Comparison of ENCODE assay signal across 26 cellular contexts in the genomic region with DNA sequence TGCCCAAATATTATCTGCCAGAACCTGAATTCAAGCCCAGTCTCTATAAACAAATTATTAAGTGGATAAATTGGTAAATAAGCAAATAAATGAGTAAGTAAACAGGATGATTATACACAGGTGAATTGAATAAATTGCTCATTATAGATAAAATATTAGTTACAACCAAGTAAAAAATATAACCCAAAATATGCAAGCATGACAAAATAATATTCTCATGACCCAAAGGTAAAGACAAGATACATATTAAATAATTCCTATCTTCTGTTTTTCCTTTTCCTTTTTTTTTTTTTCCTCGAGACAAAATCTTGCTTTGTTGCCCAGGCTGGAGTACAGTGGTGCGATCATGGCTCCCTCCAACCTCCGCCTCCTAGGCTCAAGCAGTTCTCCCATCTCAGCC.
"Had no signal": no experiment of that assay in that cellular context is flagged by ENCODE, and none has a peak within 500 bp of the region (broad histone marks: within the 10 kb centered on the region; RNA-seq: fewer than 3 reads in every experiment).

No MANE protein-coding gene starts in this region.

- H3K4me3 ChIP-seq: stomach, suprapubic skin, testis, thoracic aorta, thyroid gland, tibial artery, tibial nerve, transverse colon, upper lobe of left lung, upper lobe of right lung, uterus, vagina had no signal

- H3K36me3 ChIP-seq: stomach, suprapubic skin, thoracic aorta, thyroid gland, tibial artery, tibial nerve, transverse colon, upper lobe of left lung, upper lobe of right lung, uterus, vagina had no signal

- ATAC-seq: stimulated activated effector memory CD8-positive, alpha-beta T cell treated with anti-CD3 and anti-CD28 coated beads, Interleukin-12 subunit alpha, Interleukin-12 subunit beta, amount 100 ng/mL, for 72 hours; stimulated activated memory B cell treated with anti-CD40 and anti-IgM and Interleukin-4, amounts not matched to agents 10 μg/mL and 1 μg/mL and 100 μg/mL, for 72 hours; stimulated activated naive CD8-positive, alpha-beta T cell treated with anti-CD3 and anti-CD28 coated beads, Interleukin-15, amount 100 ng/mL, for 72 hours; stimulated activated naive CD8-positive, alpha-beta T cell treated with anti-CD3 and anti-CD28 coated beads, Interleukin-15, Interleukin-2, amounts not matched to agents 100 U/mL and 50 U/mL, for 24 hours; upper lobe of right lung had no signal

- H3K4me1 ChIP-seq: suprapubic skin, testis, thyroid gland, tibial artery, tibial nerve, upper lobe of left lung, upper lobe of right lung, uterus, vagina had no signal

- H3K27ac ChIP-seq: stomach, suprapubic skin, testis, thoracic aorta, thyroid gland, tibial artery, tibial nerve, transverse colon, upper lobe of left lung, upper lobe of right lung, uterus, vagina had no signal

- H3K9me3 ChIP-seq: stomach, suprapubic skin, testis, thoracic aorta, thyroid gland, tibial artery, tibial nerve, transverse colon, upper lobe of left lung, upper lobe of right lung, uterus, vagina had no signal

- FAIRE-seq: urothelium cell line had no signal

- H3K27me3 ChIP-seq: stomach, suprapubic skin, testis, thyroid gland, tibial artery, tibial nerve, transverse colon, upper lobe of left lung, upper lobe of right lung, uterus, vagina had no signal

- DNase-seq: stimulated activated CD4-positive, alpha-beta T cell treated with anti-CD3 and anti-CD28 coated beads, Interleukin-2, amount 100 ng/mL, for 48 hours; stimulated activated CD4-positive, alpha-beta T cell treated with anti-CD3 and anti-CD28 coated beads, Interleukin-4, amount 100 ng/mL, for 1 hour; stimulated activated CD4-positive, alpha-beta T cell treated with anti-CD3 and anti-CD28 coated beads, Interleukin-4, amount 100 ng/mL, for 24 hours; stimulated activated CD4-positive, alpha-beta T cell treated with anti-CD3 and anti-CD28 coated beads, Interleukin-4, amount 100 ng/mL, for 4 hours; stimulated activated CD8-positive, alpha-beta memory T cell treated with anti-CD3 and anti-CD28 coated beads, Interleukin-4, amount 100 ng/mL, for 48 hours; stimulated activated naive B cell treated with anti-CD40 and anti-IgM and Interleukin-4, amounts not matched to agents 10 μg/mL and 1 μg/mL and 100 μg/mL, for 72 hours; stimulated activated naive CD4-positive, alpha-beta T cell; stimulated activated naive CD4-positive, alpha-beta T cell treated with Interleukin-2 at 50 U/mL for 16 hours; stimulated activated naive CD8-positive, alpha-beta T cell treated with anti-CD3 and anti-CD28 coated beads, Interleukin-15, amount 100 ng/mL, for 72 hours; stimulated activated naive CD8-positive, alpha-beta T cell treated with anti-CD3 and anti-CD28 coated beads, Interleukin-15, Interleukin-2, amounts not matched to agents 100 U/mL and 50 U/mL, for 24 hours; stomach; substantia nigra; testis; thyroid gland; tibial artery; transverse colon; upper lobe of left lung; upper lobe of right lung; uterus had no signal
